In genomic region chr12:28583771-28584261, GRCh38 we compare ENCODE assay signal across 11 cellular contexts.
DNase-seq lines count a peak whose midpoint lies in the region; ATAC-seq and TF ChIP-seq lines count a peak whose summit lies in the region.
"Had no signal": no experiment of that assay in that cellular context is flagged by ENCODE, and none has a peak within 500 bp of the region (broad histone marks: within the 10 kb centered on the region; RNA-seq: fewer than 3 reads in every experiment).

No MANE protein-coding gene starts in this region.

- H3K36me3 Mint-ChIP-seq in osteocyte (ENCODE audit: unreplicated experiment), result no peaks in the 10 kb centered on the region
- H3K36me3 Mint-ChIP-seq: activated naive CD4-positive, alpha-beta T cell treated with anti-CD3 and anti-CD28 coated beads, Interleukin-2, amount 50 U/mL, for 72 hours had no signal

- H3K27me3 ChIP-seq in adipocyte (replicated peaks; ENCODE audit: control insufficient read depth, insufficient read depth, low read length), result no peaks in the 10 kb centered on the region
- H3K27me3 ChIP-seq in body of pancreas, result no peaks in the 10 kb centered on the region
- no peaks in the 10 kb centered on the region for H3K27me3 ChIP-seq in ascending aorta
- H3K27me3 ChIP-seq: neutrophil had no signal

- peaks cover 13% of the 10 kb centered on the region for H3K4me1 Mint-ChIP-seq in osteocyte (ENCODE audit: unreplicated experiment)

- no peaks in the 10 kb centered on the region for H3K36me3 ChIP-seq in adipocyte (ENCODE audit: control insufficient read depth, insufficient read depth, low read length, severe bottlenecking)
- H3K36me3 ChIP-seq in body of pancreas (replicated peaks in 1 of 2; ENCODE audit: insufficient read depth in 1 of 2, low read depth in 2 of 2), result no peaks in the 10 kb centered on the region
- no peaks in the 10 kb centered on the region for H3K36me3 ChIP-seq in ascending aorta
- H3K36me3 ChIP-seq: neutrophil had no signal

- no peak overlapping the region for H3K27ac Mint-ChIP-seq in osteocyte (ENCODE audit: unreplicated experiment)
- H3K27ac Mint-ChIP-seq: activated naive CD4-positive, alpha-beta T cell treated with anti-CD3 and anti-CD28 coated beads, Interleukin-2, amount 50 U/mL, for 72 hours had no signal

- DNase-seq in NCI-H2107 (lab: John Stamatoyannopoulos, UW) (peak; percentile 75), adipocyte (ENCODE audit: low read depth) (peak; percentile 22), osteocyte (ENCODE audit: extremely low spot score, unreplicated experiment) (no peak), body of pancreas (no peak), NCI-H82 (lab: John Stamatoyannopoulos, UW) (no peak), ascending aorta (ENCODE audit: low spot score in 2 of 2) (no peak)
- no peak for DNase-seq in stimulated activated CD4-positive, alpha-beta T cell treated with anti-CD3 and anti-CD28 coated beads, Interleukin-4, amount 100 ng/mL, for 1 hour
- DNase-seq: NCI-H1092 had no signal

- peak; percentile 21; the same call in 1 of the 3 replicates for TF ChIP-seq CTCF in GM12872 (IDR thresholded peaks at IDR 0.05; ENCODE audit: insufficient read depth, low read depth, low read length)
- TF ChIP-seq CTCF in osteocyte (IDR thresholded peaks at IDR 0.05), result peak; percentile 24
- no peak for TF ChIP-seq CTCF in body of pancreas (IDR thresholded peaks at IDR 0.05)
- TF ChIP-seq CTCF in ascending aorta (IDR thresholded peaks at IDR 0.05), result no peak

- 68 to 77% methylated on average over 4 of the region's 4 CpGs for WGBS in body of pancreas, 2 donors

- H3K9me3 ChIP-seq in adipocyte (ENCODE audit: control insufficient read depth, low read length), result no peaks in the 10 kb centered on the region
- no peaks in the 10 kb centered on the region for H3K9me3 ChIP-seq in body of pancreas
- no peaks in the 10 kb centered on the region for H3K9me3 ChIP-seq in ascending aorta
- H3K9me3 ChIP-seq: neutrophil had no signal

- intact Hi-C loops in body of pancreas (cut with DNase I) (no loop called here), ascending aorta (cut with DNase I) (no loop called here)

- H3K4me1 ChIP-seq in adipocyte (ENCODE audit: control insufficient read depth, insufficient read depth, low read length) (peaks cover 3% of the 10 kb centered on the region), body of pancreas (no peaks in the 10 kb centered on the region), ascending aorta (no peaks in the 10 kb centered on the region)

- no peak overlapping the region for H3K9ac ChIP-seq in adipocyte (ENCODE audit: low read length)

- H3K4me3 ChIP-seq in adipocyte (ENCODE audit: low read length) (no peak overlapping the region), body of pancreas (no peak overlapping the region), ascending aorta (no peak overlapping the region)

- H3K27ac ChIP-seq in body of pancreas (no peak overlapping the region), ascending aorta (no peak overlapping the region)
- H3K27ac ChIP-seq: neutrophil had no signal

- H3K27me3 Mint-ChIP-seq in osteocyte (ENCODE audit: unreplicated experiment), result no peaks in the 10 kb centered on the region

- ATAC-seq in body of pancreas, result no peak
- ATAC-seq: activated naive CD4-positive, alpha-beta T cell treated with anti-CD3 and anti-CD28 coated beads, Interleukin-2, amount 50 U/mL, for 72 hours had no signal

- H3K4me3 Mint-ChIP-seq in osteocyte (ENCODE audit: unreplicated experiment), result no peak overlapping the region

- H3K9me3 Mint-ChIP-seq in osteocyte (ENCODE audit: unreplicated experiment), result no peaks in the 10 kb centered on the region

- TF ChIP-seq POLR2A in body of pancreas (IDR thresholded peaks at IDR 0.05), result no peak

Comparison
In these comparisons a context has a peak if more than half of its experiments do, and no peak if none do; other contexts are left out.
1. CTCF ChIP-seq: peak in GM12872 (single experiment) and osteocyte (single experiment); none in body of pancreas (0 of 7) and ascending aorta (0 of 3).
2. DNase-seq: peak in NCI-H2107 (single experiment) and adipocyte (single experiment); none in osteocyte (single experiment), stimulated activated CD4-positive, alpha-beta T cell treated with anti-CD3 and anti-CD28 coated beads, Interleukin-4, amount 100 ng/mL, for 1 hour (single experiment), body of pancreas (0 of 4), NCI-H82 (single experiment) and ascending aorta (0 of 2).